Comparison of ENCODE assay signal across 29 cellular contexts in genomic region chr9:550267-550790, GRCh38.
"Had no signal": no experiment of that assay in that cellular context is flagged by ENCODE, and none has a peak within 500 bp of the region (broad histone marks: within the 10 kb centered on the region; RNA-seq: fewer than 3 reads in every experiment).

No MANE protein-coding gene starts in this region.

- H3K27me3 Mint-ChIP-seq: activated T-helper 17 cell treated with anti-CD3 and anti-CD28 coated beads, Interleukin-2, amount 50 U/mL, for 72 hours; stimulated activated memory B cell treated with anti-CD40 and anti-IgM and Interleukin-4, amounts not matched to agents 10 μg/mL and 1 μg/mL and 100 μg/mL, for 72 hours; stimulated activated naive CD8-positive, alpha-beta T cell treated with anti-CD3 and anti-CD28 coated beads, Interleukin-15, amount 100 ng/mL, for 72 hours had no signal

- H3K4me3 ChIP-seq: esophagus muscularis mucosa, sigmoid colon, smooth muscle cell, thyroid gland, upper lobe of right lung had no signal

- H3K27ac ChIP-seq: brain microvascular endothelial cell, esophagus muscularis mucosa, foreskin keratinocyte, neutrophil, sigmoid colon, thyroid gland, upper lobe of right lung had no signal

- H3K36me3 ChIP-seq: brain microvascular endothelial cell, neutrophil, sigmoid colon, thyroid gland had no signal

- H3K27me3 ChIP-seq: brain microvascular endothelial cell, esophagus muscularis mucosa, foreskin keratinocyte, sigmoid colon, thyroid gland, upper lobe of right lung had no signal

- H3K36me3 Mint-ChIP-seq: naive thymus-derived CD8-positive, alpha-beta T cell; stimulated activated memory B cell treated with anti-CD40 and anti-IgM and Interleukin-4, amounts not matched to agents 10 μg/mL and 1 μg/mL and 100 μg/mL, for 72 hours had no signal

- H3K27ac Mint-ChIP-seq: activated CD8-positive, alpha-beta T cell treated with anti-CD3 and anti-CD28 coated beads for 36 hours; activated T-helper 17 cell treated with anti-CD3 and anti-CD28 coated beads, Interleukin-2, amount 50 U/mL, for 72 hours; naive thymus-derived CD8-positive, alpha-beta T cell; stimulated activated memory B cell treated with anti-CD40 and anti-IgM and Interleukin-4, amounts not matched to agents 10 μg/mL and 1 μg/mL and 100 μg/mL, for 72 hours; stimulated activated naive CD8-positive, alpha-beta T cell treated with anti-CD3 and anti-CD28 coated beads, Interleukin-15, amount 100 ng/mL, for 72 hours; T-helper 1 cell treated with Interleukin-12 subunit alpha and Interleukin-12 subunit beta and Interleukin-4 antibody, amounts not matched to agents 30 μg/mL and 1 μg/mL, for 36 hours had no signal

- ATAC-seq: activated CD8-positive, alpha-beta T cell treated with anti-CD3 and anti-CD28 coated beads for 36 hours; activated T-cell treated with anti-CD3 and anti-CD28 coated beads, Interleukin-2, amount 50 U/mL, for 4 hours; activated T-helper 17 cell treated with anti-CD3 and anti-CD28 coated beads, Interleukin-2, amount 50 U/mL, for 72 hours; foreskin keratinocyte; naive thymus-derived CD8-positive, alpha-beta T cell; stimulated activated memory B cell treated with anti-CD40 and anti-IgM and Interleukin-4, amounts not matched to agents 10 μg/mL and 1 μg/mL and 100 μg/mL, for 72 hours; stimulated activated naive CD8-positive, alpha-beta T cell treated with anti-CD3 and anti-CD28 coated beads, Interleukin-15, amount 100 ng/mL, for 72 hours; upper lobe of right lung had no signal

- DNase-seq: activated CD4-positive, alpha-beta T cell treated with anti-CD3 and anti-CD28 coated beads for 1 hour; activated CD4-positive, alpha-beta T cell treated with anti-CD3 and anti-CD28 coated beads, Interleukin-2, amount 50 U/mL, for 1 hour; activated CD8-positive, alpha-beta T cell treated with anti-CD3 and anti-CD28 coated beads for 36 hours; activated gamma-delta T cell treated with Interleukin-2 at 50 U/mL for 16 hours; activated naive CD4-positive, alpha-beta T cell treated with anti-CD3 and anti-CD28 coated beads, Interleukin-2, amount 50 U/mL, for 16 hours; activated T-cell treated with anti-CD3 and anti-CD28 coated beads, Interleukin-2, amount 50 U/mL, for 4 hours; amniotic stem cell; brain microvascular endothelial cell; caudate nucleus; foreskin keratinocyte; kidney glomerular epithelial cell; mammary epithelial cell; midbrain; naive thymus-derived CD8-positive, alpha-beta T cell; sigmoid colon; stimulated activated CD4-positive, alpha-beta T cell treated with anti-CD3 and anti-CD28 coated beads, Interleukin-1b, Interleukin-23, amount 100 ng/mL, for 48 hours; stimulated activated CD4-positive, alpha-beta T cell treated with anti-CD3 and anti-CD28 coated beads, Interleukin-4, amount 100 ng/mL, for 4 hours; stimulated activated CD8-positive, alpha-beta memory T cell treated with anti-CD3 and anti-CD28 coated beads, Interleukin-4, amount 100 ng/mL, for 48 hours; stimulated activated naive CD8-positive, alpha-beta T cell treated with anti-CD3 and anti-CD28 coated beads, Interleukin-15, amount 100 ng/mL, for 72 hours; SW 1271; T1000; thyroid gland; upper lobe of right lung had no signal

- H3K9me3 ChIP-seq: esophagus muscularis mucosa, neutrophil, sigmoid colon, thyroid gland, upper lobe of right lung had no signal

- H3K9me3 Mint-ChIP-seq: activated CD8-positive, alpha-beta T cell treated with anti-CD3 and anti-CD28 coated beads for 36 hours; activated T-cell treated with anti-CD3 and anti-CD28 coated beads, Interleukin-2, amount 50 U/mL, for 4 hours; activated T-helper 17 cell treated with anti-CD3 and anti-CD28 coated beads, Interleukin-2, amount 50 U/mL, for 72 hours; naive thymus-derived CD8-positive, alpha-beta T cell; stimulated activated memory B cell treated with anti-CD40 and anti-IgM and Interleukin-4, amounts not matched to agents 10 μg/mL and 1 μg/mL and 100 μg/mL, for 72 hours; stimulated activated naive CD8-positive, alpha-beta T cell treated with anti-CD3 and anti-CD28 coated beads, Interleukin-15, amount 100 ng/mL, for 72 hours; T-helper 1 cell treated with Interleukin-12 subunit alpha and Interleukin-12 subunit beta and Interleukin-4 antibody, amounts not matched to agents 30 μg/mL and 1 μg/mL, for 36 hours had no signal

- H3K4me3 Mint-ChIP-seq: activated CD8-positive, alpha-beta T cell treated with anti-CD3 and anti-CD28 coated beads for 36 hours; activated T-cell treated with anti-CD3 and anti-CD28 coated beads, Interleukin-2, amount 50 U/mL, for 4 hours; activated T-helper 17 cell treated with anti-CD3 and anti-CD28 coated beads, Interleukin-2, amount 50 U/mL, for 72 hours; naive thymus-derived CD8-positive, alpha-beta T cell; stimulated activated memory B cell treated with anti-CD40 and anti-IgM and Interleukin-4, amounts not matched to agents 10 μg/mL and 1 μg/mL and 100 μg/mL, for 72 hours; stimulated activated naive CD8-positive, alpha-beta T cell treated with anti-CD3 and anti-CD28 coated beads, Interleukin-15, amount 100 ng/mL, for 72 hours; T-helper 1 cell treated with Interleukin-12 subunit alpha and Interleukin-12 subunit beta and Interleukin-4 antibody, amounts not matched to agents 30 μg/mL and 1 μg/mL, for 36 hours had no signal
